In the genomic region with DNA sequence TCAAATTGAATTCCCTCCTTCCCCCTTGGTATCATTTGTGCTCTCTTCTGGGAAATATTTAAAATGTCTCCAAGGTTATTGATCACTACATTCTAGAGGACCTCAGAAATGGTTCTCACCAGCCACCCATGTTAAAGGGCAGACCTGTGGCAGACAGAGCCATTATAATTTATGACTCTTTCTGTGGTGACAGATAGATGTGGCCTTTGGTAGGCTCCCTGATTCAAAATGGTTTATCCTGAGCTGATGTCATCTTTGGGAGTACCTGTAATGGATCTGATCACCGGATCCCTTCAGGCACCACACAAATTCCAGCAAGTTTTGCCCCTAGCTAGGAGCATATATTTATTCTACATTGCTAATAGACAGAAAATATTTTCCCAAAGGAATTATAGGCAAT, we compare ENCODE assay signal across 17 cellular contexts.
DNase-seq lines count a peak whose midpoint lies in the region; ATAC-seq lines count a peak whose summit lies in the region.
"Had no signal": no experiment of that assay in that cellular context is flagged by ENCODE, and none has a peak within 500 bp of the region (broad histone marks: within the 10 kb centered on the region; RNA-seq: fewer than 3 reads in every experiment).

No MANE protein-coding gene starts in this region.

- H3K4me3 Mint-ChIP-seq in T-helper 17 cell: no peak overlapping the region
- H3K4me3 Mint-ChIP-seq: B cell; CD4-positive, CD25-positive, alpha-beta regulatory T cell; CD8-positive, alpha-beta T cell had no signal

- DNase-seq in DMS153 (lab: John Stamatoyannopoulos, UW) (peak; percentile 26), DMS153 treated with DMSO at 0.1 percent for 48 hours (lab: John Stamatoyannopoulos, UW; ENCODE audit: unreplicated experiment) (no peak), NCI-H146 (lab: John Stamatoyannopoulos, UW) (peak; percentile 52), NCI-H69 (lab: John Stamatoyannopoulos, UW) (peak; percentile 58), T-helper 17 cell (no peak), NCI-H2029 treated with DMSO at 0.1 percent for 48 hours (lab: John Stamatoyannopoulos, UW) (no peak)
- no peak for DNase-seq in central memory CD4-positive, alpha-beta T cell
- DNase-seq: Caco-2; CD4-positive, CD25-positive, alpha-beta regulatory T cell; CD8-positive, alpha-beta T cell; DMS 273 treated with DMSO at 0.1 percent for 48 hours; DND-41; GOT3 had no signal

- H3K9me3 ChIP-seq in T-helper 17 cell (ENCODE audit: control insufficient read depth, low read length, poor library complexity, severe bottlenecking): no peaks in the 10 kb centered on the region
- H3K9me3 ChIP-seq: BLaER1, HAP-1 had no signal

- H3K27me3 Mint-ChIP-seq in T-helper 17 cell: peaks cover 8% of the 10 kb centered on the region

- H3K4me1 Mint-ChIP-seq in T-helper 17 cell: peaks cover 4% of the 10 kb centered on the region
- H3K4me1 Mint-ChIP-seq: B cell had no signal

- H3K36me3 Mint-ChIP-seq in T-helper 17 cell (ENCODE audit: low read depth): peaks cover 2% of the 10 kb centered on the region
- H3K36me3 Mint-ChIP-seq: CD4-positive, CD25-positive, alpha-beta regulatory T cell; CD8-positive, alpha-beta T cell had no signal

- peak overlapping the region; percentile 59 for H3K27ac Mint-ChIP-seq in T-helper 17 cell
- H3K27ac Mint-ChIP-seq: B cell; CD4-positive, CD25-positive, alpha-beta regulatory T cell; CD8-positive, alpha-beta T cell had no signal

- ATAC-seq in T-helper 17 cell: no peak
- no peak for ATAC-seq in GM21390 (IDR thresholded peaks at IDR 0.05; ENCODE audit: unreplicated experiment)
- ATAC-seq: CD8-positive, alpha-beta T cell had no signal

Comparison
In these comparisons a context has a peak if more than half of its experiments do, and no peak if none do; other contexts are left out.
1. DNase-seq: peak in DMS153 (single experiment), NCI-H146 (single experiment) and NCI-H69 (single experiment); none in DMS153 treated with DMSO at 0.1 percent for 48 hours (single experiment), T-helper 17 cell (0 of 3), NCI-H2029 treated with DMSO at 0.1 percent for 48 hours (single experiment) and central memory CD4-positive, alpha-beta T cell (single experiment).